Comparison of ENCODE assay signal across 1 cellular context in genomic region chr3:147218976-147219375, GRCh38.
TF ChIP-seq lines count a peak whose summit lies in the region.

No MANE protein-coding gene starts in this region.

TF ChIP-seq in GM23338, 12 proteins besides CTCF, POLR2A, EP300 and RAD21 (continued from another document):
- TF ChIP-seq ZNF462 (CRISPR knock-in tag; IDR thresholded peaks at IDR 0.05) (no peak), ZNF331 (CRISPR knock-in tag; IDR thresholded peaks at IDR 0.05; ENCODE audit: low read depth) (no peak), JUNB (IDR thresholded peaks at IDR 0.05; ENCODE audit: unreplicated experiment) (no peak), STAT1 (IDR thresholded peaks at IDR 0.05; ENCODE audit: unreplicated experiment) (no peak), CREB1 (CRISPR knock-in tag; IDR thresholded peaks at IDR 0.05; ENCODE audit: low read depth) (no peak), ETS1 (IDR thresholded peaks at IDR 0.05) (no peak), POLR2AphosphoS5 (IDR thresholded peaks at IDR 0.05; ENCODE audit: low read depth) (no peak)
TF ChIP-seq in GM23338: peak in this region for 0.
